ENCODE assay signal across 8 cellular contexts in genomic region chr13:26253787-26254582, GRCh38. TPM values are rescaled to one million over a fixed set of nuclear protein-coding genes. Genes with fewer than 3 reads are reported as not detected.
DNase-seq lines count a peak whose midpoint lies in the region; ATAC-seq and TF ChIP-seq lines count a peak whose summit lies in the region.

Gene CDK8, plus strand, starts transcription at chr13:26254129. Its CDS starts 513 bp downstream, at chr13:26254642.

- no peaks in the 10 kb centered on the region for H3K9me3 ChIP-seq in testis

- peak; percentile 91 for ATAC-seq in HG02642 (IDR thresholded peaks at IDR 0.05; ENCODE audit: poor library complexity, unreplicated experiment)
- peak; percentile 94 to 95 for ATAC-seq in activated naive CD4-positive, alpha-beta T cell treated with anti-CD3 and anti-CD28 coated beads, Interleukin-2, amount 50 U/mL, for 72 hours
- peak; percentile 94 for ATAC-seq in omental fat pad (ENCODE audit: low FRiP score)

- peaks cover 0 to 11% of the 10 kb centered on the region in 2 donors for H3K36me3 Mint-ChIP-seq in activated naive CD4-positive, alpha-beta T cell treated with anti-CD3 and anti-CD28 coated beads, Interleukin-2, amount 50 U/mL, for 72 hours

- H3K36me3 ChIP-seq in testis (ENCODE audit: low read depth, missing control alignments): no peaks in the 10 kb centered on the region

- no peaks in the 10 kb centered on the region for H3K27me3 ChIP-seq in testis

- H3K4me1 ChIP-seq in testis: no peaks in the 10 kb centered on the region

- peak within 1 kb of the TSS; percentile 87 to 92 for H3K4me3 ChIP-seq in testis

- peak within 1 kb of the TSS; percentile 86 to 92 for H3K27ac ChIP-seq in testis

- TF ChIP-seq CTCF in omental fat pad (IDR thresholded peaks at IDR 0.05) (no peak), testis (IDR thresholded peaks at IDR 0.05) (no peak)

- 0% methylated on average over 10 to 76 of the region's 79 CpGs for WGBS in testis, 2 donors

- peak; percentile 86 for DNase-seq in NCI-H1105 (lab: John Stamatoyannopoulos, UW)
- DNase-seq in SKM-1 (lab: John Stamatoyannopoulos, UW; ENCODE audit: unreplicated experiment): peak; percentile 87
- DNase-seq in activated naive CD4-positive, alpha-beta T cell treated with anti-CD3 and anti-CD28 coated beads, Interleukin-2, amount 50 U/mL, for 72 hours (ENCODE audit: low spot score in 2 of 2): peak; percentile 84 to 86
- peak; percentile 88 for DNase-seq in glomerular visceral epithelial cell (ENCODE audit: extremely low spot score)
- peak; percentile 64 for DNase-seq in omental fat pad (ENCODE audit: low spot score)
- DNase-seq in testis: peak; percentile 96

- H3K9me3 Mint-ChIP-seq in activated naive CD4-positive, alpha-beta T cell treated with anti-CD3 and anti-CD28 coated beads, Interleukin-2, amount 50 U/mL, for 72 hours: no peaks in the 10 kb centered on the region

- TF ChIP-seq POLR2A in GM10847 (IDR thresholded peaks at IDR 0.05; ENCODE audit: extremely low read depth, insufficient read length) (peak; percentile 66), testis (IDR thresholded peaks at IDR 0.05) (no peak)

- H3K27ac Mint-ChIP-seq in activated naive CD4-positive, alpha-beta T cell treated with anti-CD3 and anti-CD28 coated beads, Interleukin-2, amount 50 U/mL, for 72 hours: peak within 1 kb of the TSS; percentile 82 to 91

- intact Hi-C loops in testis (cut with DNase I; ENCODE audit: low total_unique reads): no loop called here

RNA-seq across cellular contexts. Expression of gene CDK8, which starts in this region (rescaled TPM):
- 10 to 100 TPM; 16.5 to 16.9 TPM for total RNA-seq in activated naive CD4-positive, alpha-beta T cell treated with anti-CD3 and anti-CD28 coated beads, Interleukin-2, amount 50 U/mL, for 72 hours
- total RNA-seq in omental fat pad: 10 to 100 TPM; 11.7 to 16.6 (median 13.0) TPM
- total RNA-seq in testis: 10 to 100 TPM; 16.5 to 31.7 TPM
- polyA plus RNA-seq in testis (ENCODE audit: insufficient read depth, low read depth, low replicate concordance): 27.1 TPM

Comparison
In these comparisons a context has a peak if more than half of its experiments do, and no peak if none do; other contexts are left out.
1. Peak in every context shown above with its lines: DNase-seq, ATAC-seq, H3K4me3 ChIP-seq and H3K27ac ChIP-seq.